1 cellular context compared by ENCODE assay signal in the genomic region with DNA sequence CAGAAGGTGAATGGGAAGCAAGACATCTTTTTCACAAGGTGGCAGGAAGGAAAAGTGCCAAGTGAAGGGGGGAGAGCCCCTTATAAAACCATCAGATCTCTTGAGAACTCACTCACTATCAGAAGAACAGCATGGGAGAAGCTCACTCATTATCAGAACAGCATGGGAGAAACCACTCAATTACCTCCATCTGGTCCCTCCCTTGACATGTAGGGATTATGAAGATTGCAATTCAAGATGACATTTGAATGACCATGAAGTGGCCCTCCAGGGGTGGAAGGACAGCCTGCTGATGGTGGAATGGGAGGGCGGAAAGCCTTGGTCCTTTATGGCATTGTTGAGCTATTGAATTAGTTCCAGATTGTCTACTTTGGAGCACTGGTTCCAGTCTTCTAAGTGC.
TF ChIP-seq lines count a peak whose summit lies in the region.

No MANE protein-coding gene starts in this region.

TF ChIP-seq in WTC11, 78 proteins besides CTCF, POLR2A, EP300 and RAD21 (continued from another document):
- TF ChIP-seq, protein P1, sequence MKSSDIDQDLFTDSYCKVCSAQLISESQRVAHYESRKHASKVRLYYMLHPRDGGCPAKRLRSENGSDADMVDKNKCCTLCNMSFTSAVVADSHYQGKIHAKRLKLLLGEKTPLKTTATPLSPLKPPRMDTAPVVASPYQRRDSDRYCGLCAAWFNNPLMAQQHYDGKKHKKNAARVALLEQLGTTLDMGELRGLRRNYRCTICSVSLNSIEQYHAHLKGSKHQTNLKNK (CRISPR knock-in tag; IDR thresholded peaks at IDR 0.05) = no peak
TF ChIP-seq in WTC11: peak in this region for 3.
